ENCODE assay signal across 27 cellular contexts in genomic region chr7:99677013-99677412, GRCh38. TPM values are rescaled to one million over a fixed set of nuclear protein-coding genes. Genes with fewer than 3 reads are reported as not detected.
"Had no signal": no experiment of that assay in that cellular context is flagged by ENCODE, and none has a peak within 500 bp of the region (broad histone marks: within the 10 kb centered on the region; RNA-seq: fewer than 3 reads in every experiment).

No MANE protein-coding gene starts in this region.

- FAIRE-seq: astrocyte, bronchial epithelial cell, islet of Langerhans had no signal

- H3K27ac Mint-ChIP-seq: activated CD4-positive, alpha-beta T cell treated with anti-CD3 and anti-CD28 coated beads, Interleukin-2, amount 10 ng/mL, durations not matched to agents 24 days and 14 days; activated CD8-positive, alpha-beta T cell treated with anti-CD3 and anti-CD28 coated beads, Interleukin-2, amount 10 ng/mL, durations not matched to agents 7 days and 5 days; activated naive CD4-positive, alpha-beta T cell treated with anti-CD3 and anti-CD28 coated beads, Interleukin-2, amount 50 U/mL, for 24 hours; mesothelial cell of epicardium; nephron progenitor cell had no signal

- DNase-seq: activated CD4-positive, alpha-beta T cell treated with anti-CD3 and anti-CD28 coated beads, Interleukin-2, amount 10 ng/mL, durations not matched to agents 24 days and 14 days; activated CD4-positive, CD25-positive, alpha-beta regulatory T cell; activated CD8-positive, alpha-beta memory T cell treated with anti-CD3 and anti-CD28 coated beads, Interleukin-2, amount 50 U/mL, for 4 hours; activated CD8-positive, alpha-beta T cell treated with anti-CD3 and anti-CD28 coated beads, Interleukin-2, amount 10 ng/mL, durations not matched to agents 7 days and 5 days; activated T-cell treated with anti-CD3 and anti-CD28 coated beads, Interleukin-2, amount 50 U/mL, for 4 hours; cerebellar nuclear complex; cortex of kidney; effector CD4-positive, alpha-beta T cell; hippocampal formation; nephron progenitor cell; occipital lobe; right cardiac atrium; stimulated activated CD4-positive, alpha-beta T cell treated with anti-CD3 and anti-CD28 coated beads, Interleukin-4, amount 100 ng/mL, for 1 hour; T-helper 1 cell; T-helper 9 cell had no signal

- H3K27ac ChIP-seq: esophagus muscularis mucosa, skin epidermis, thoracic aorta had no signal

- H3K4me3 Mint-ChIP-seq: activated CD4-positive, alpha-beta T cell treated with anti-CD3 and anti-CD28 coated beads, Interleukin-2, amount 10 ng/mL, durations not matched to agents 24 days and 14 days; activated CD8-positive, alpha-beta T cell treated with anti-CD3 and anti-CD28 coated beads, Interleukin-2, amount 10 ng/mL, durations not matched to agents 7 days and 5 days; activated naive CD4-positive, alpha-beta T cell treated with anti-CD3 and anti-CD28 coated beads, Interleukin-2, amount 50 U/mL, for 24 hours; activated T-cell treated with anti-CD3 and anti-CD28 coated beads, Interleukin-2, amount 50 U/mL, for 4 hours; mesothelial cell of epicardium; nephron progenitor cell had no signal

- H3K9me3 ChIP-seq: thoracic aorta had no signal

- H3K27me3 ChIP-seq: esophagus muscularis mucosa had no signal

- H3K36me3 ChIP-seq: esophagus muscularis mucosa, thoracic aorta had no signal

- H3K4me3 ChIP-seq: esophagus muscularis mucosa, skin epidermis, thoracic aorta had no signal

- H3K9me3 Mint-ChIP-seq: activated CD4-positive, alpha-beta T cell treated with anti-CD3 and anti-CD28 coated beads, Interleukin-2, amount 10 ng/mL, durations not matched to agents 24 days and 14 days; activated naive CD4-positive, alpha-beta T cell treated with anti-CD3 and anti-CD28 coated beads, Interleukin-2, amount 50 U/mL, for 24 hours had no signal

- H3K27me3 Mint-ChIP-seq: activated CD4-positive, alpha-beta T cell treated with anti-CD3 and anti-CD28 coated beads, Interleukin-2, amount 10 ng/mL, durations not matched to agents 24 days and 14 days; activated naive CD4-positive, alpha-beta T cell treated with anti-CD3 and anti-CD28 coated beads, Interleukin-2, amount 50 U/mL, for 24 hours had no signal

RNA-seq across cellular contexts. Expression of gene CYP3A5, which starts 2.8 kb away (rescaled TPM):
- total RNA-seq: activated CD4-positive, alpha-beta T cell treated with anti-CD3 and anti-CD28 coated beads, Interleukin-2, amount 10 ng/mL, durations not matched to agents 24 days and 14 days; activated CD8-positive, alpha-beta T cell treated with anti-CD3 and anti-CD28 coated beads, Interleukin-2, amount 10 ng/mL, durations not matched to agents 7 days and 5 days; lung microvascular endothelial cell; myocyte had no signal

RNA-seq across cellular contexts. Expression of gene CYP3A7, which starts 58.0 kb away (rescaled TPM):
- total RNA-seq: activated CD4-positive, alpha-beta T cell treated with anti-CD3 and anti-CD28 coated beads, Interleukin-2, amount 10 ng/mL, durations not matched to agents 24 days and 14 days; activated CD8-positive, alpha-beta T cell treated with anti-CD3 and anti-CD28 coated beads, Interleukin-2, amount 10 ng/mL, durations not matched to agents 7 days and 5 days; activated T-cell treated with anti-CD3 and anti-CD28 coated beads, Interleukin-2, amount 50 U/mL, for 4 hours; astrocyte; bronchial epithelial cell; fibroblast of villous mesenchyme; lung microvascular endothelial cell; mesothelial cell of epicardium; occipital lobe; posterior vena cava; right cardiac atrium; thoracic aorta had no signal
